ENCODE assay signal across 10 cellular contexts in genomic region chr5:135544666-135545045, GRCh38. TPM values are rescaled to one million over a fixed set of nuclear protein-coding genes. Genes with fewer than 3 reads are reported as not detected.
DNase-seq lines count a peak whose midpoint lies in the region; ATAC-seq and TF ChIP-seq lines count a peak whose summit lies in the region.
"Had no signal": no experiment of that assay in that cellular context is flagged by ENCODE, and none has a peak within 500 bp of the region (broad histone marks: within the 10 kb centered on the region; RNA-seq: fewer than 3 reads in every experiment).

No MANE protein-coding gene starts in this region.

- H3K4me3 ChIP-seq in colonic mucosa (peak overlapping the region; percentile 38), mucosa of stomach (ENCODE audit: low read length) (no peak overlapping the region), tibial artery (peak overlapping the region; percentile 36 to 44)

- H3K4me1 ChIP-seq in colonic mucosa (peaks cover 4% of the 10 kb centered on the region), mucosa of stomach (ENCODE audit: control insufficient read depth, insufficient read depth, low read length) (peaks cover 6% of the 10 kb centered on the region), tibial artery (peaks cover 0 to 17% (median 15%) of the 10 kb centered on the region in 4 donors)

- H3K9me3 Mint-ChIP-seq in activated T-cell treated with anti-CD3 and anti-CD28 coated beads, Interleukin-2, amount 50 U/mL, for 72 hours: no peaks in the 10 kb centered on the region

- no peak overlapping the region for H3K9ac ChIP-seq in colonic mucosa (ENCODE audit: low read depth in 2 of 2, low read length in 2 of 2)
- peak overlapping the region; percentile 13 for H3K9ac ChIP-seq in mucosa of stomach (ENCODE audit: low read length)

- no peaks in the 10 kb centered on the region for H3K36me3 Mint-ChIP-seq in activated T-cell treated with anti-CD3 and anti-CD28 coated beads, Interleukin-2, amount 50 U/mL, for 72 hours (ENCODE audit: insufficient read depth in 2 of 2)

- peaks cover 88% of the 10 kb centered on the region for H3K27me3 Mint-ChIP-seq in activated T-cell treated with anti-CD3 and anti-CD28 coated beads, Interleukin-2, amount 50 U/mL, for 72 hours (ENCODE audit: low read depth)

- no peaks in the 10 kb centered on the region for H3K9me3 ChIP-seq in colonic mucosa
- H3K9me3 ChIP-seq in mucosa of stomach (ENCODE audit: control insufficient read depth, low read length): no peaks in the 10 kb centered on the region
- H3K9me3 ChIP-seq in tibial artery: no peaks in the 10 kb centered on the region

- DNase-seq in activated T-cell treated with anti-CD3 and anti-CD28 coated beads, Interleukin-2, amount 50 U/mL, for 72 hours: no peak
- DNase-seq in activated T-cell treated with anti-CD3 and anti-CD28 coated beads, Interleukin-2, amount 50 U/mL, for 48 hours: no peak
- no peak for DNase-seq in colonic mucosa
- DNase-seq in tibial artery: no peak
- no peak for DNase-seq in NCI-H1417 treated with DMSO at 0.1 percent for 48 hours (lab: John Stamatoyannopoulos, UW)
- DNase-seq in NCI-H2107 treated with DMSO at 0.1 percent for 48 hours (lab: John Stamatoyannopoulos, UW; ENCODE audit: unreplicated experiment): no peak
- DNase-seq in NCI-H226: no peak
- DNase-seq: activated gamma-delta T cell treated with Interleukin-2 at 50 U/mL for 16 hours had no signal

- no peak overlapping the region for H3K27ac Mint-ChIP-seq in activated T-cell treated with anti-CD3 and anti-CD28 coated beads, Interleukin-2, amount 50 U/mL, for 72 hours

- no peak for ATAC-seq in activated T-cell treated with anti-CD3 and anti-CD28 coated beads, Interleukin-2, amount 50 U/mL, for 72 hours (replicated peaks in 1 of 2)
- ATAC-seq: Panc1 had no signal

- intact Hi-C loops in colonic mucosa (cut with DNase I): no loop called here
- intact Hi-C loops in tibial artery (cut with DNase I; ENCODE audit: low total_unique reads): no loop called here

- TF ChIP-seq CTCF in colonic mucosa (IDR thresholded peaks at IDR 0.05) (no peak), tibial artery (IDR thresholded peaks at IDR 0.05) (no peak)

- H3K4me1 Mint-ChIP-seq in activated T-cell treated with anti-CD3 and anti-CD28 coated beads, Interleukin-2, amount 50 U/mL, for 72 hours (ENCODE audit: low read depth): peaks cover 14% of the 10 kb centered on the region

- no peaks in the 10 kb centered on the region for H3K36me3 ChIP-seq in colonic mucosa
- no peaks in the 10 kb centered on the region for H3K36me3 ChIP-seq in mucosa of stomach (ENCODE audit: control insufficient read depth, insufficient read depth, low read length)
- no peaks in the 10 kb centered on the region for H3K36me3 ChIP-seq in tibial artery

- H3K27me3 ChIP-seq in colonic mucosa: peaks cover 41% of the 10 kb centered on the region
- peaks cover 95% of the 10 kb centered on the region for H3K27me3 ChIP-seq in mucosa of stomach (ENCODE audit: control insufficient read depth, insufficient read depth, low read length)
- peaks cover 0 to 82% of the 10 kb centered on the region in 2 donors for H3K27me3 ChIP-seq in tibial artery

- peak overlapping the region; percentile 89 to 97 for H3K4me3 Mint-ChIP-seq in activated T-cell treated with anti-CD3 and anti-CD28 coated beads, Interleukin-2, amount 50 U/mL, for 72 hours

- H3K27ac ChIP-seq in colonic mucosa: no peak overlapping the region
- no peak overlapping the region for H3K27ac ChIP-seq in tibial artery

RNA-seq across cellular contexts. Expression of gene NEUROG1, which starts 8.9 kb away (rescaled TPM):
- total RNA-seq in activated T-cell treated with anti-CD3 and anti-CD28 coated beads, Interleukin-2, amount 50 U/mL, for 72 hours: not detected
- not detected for total RNA-seq in colonic mucosa

RNA-seq across cellular contexts. Expression of gene CXCL14, which starts 34.1 kb away (rescaled TPM):
- total RNA-seq in activated T-cell treated with anti-CD3 and anti-CD28 coated beads, Interleukin-2, amount 50 U/mL, for 72 hours: not detected
- total RNA-seq in colonic mucosa: 10 to 100 TPM; 29.8 to 68.2 TPM

Comparison
In these comparisons a context has a peak if more than half of its experiments do, and no peak if none do; other contexts are left out.
1. RNA of gene CXCL14, which starts 34.1 kb away (total RNA-seq): 29.8 to 68.2 TPM in colonic mucosa; not detected in activated T-cell treated with anti-CD3 and anti-CD28 coated beads, Interleukin-2, amount 50 U/mL, for 72 hours; every median in the first group is over 10 times any median in the second.